ENCODE assay signal across 8 cellular contexts in the genomic region with DNA sequence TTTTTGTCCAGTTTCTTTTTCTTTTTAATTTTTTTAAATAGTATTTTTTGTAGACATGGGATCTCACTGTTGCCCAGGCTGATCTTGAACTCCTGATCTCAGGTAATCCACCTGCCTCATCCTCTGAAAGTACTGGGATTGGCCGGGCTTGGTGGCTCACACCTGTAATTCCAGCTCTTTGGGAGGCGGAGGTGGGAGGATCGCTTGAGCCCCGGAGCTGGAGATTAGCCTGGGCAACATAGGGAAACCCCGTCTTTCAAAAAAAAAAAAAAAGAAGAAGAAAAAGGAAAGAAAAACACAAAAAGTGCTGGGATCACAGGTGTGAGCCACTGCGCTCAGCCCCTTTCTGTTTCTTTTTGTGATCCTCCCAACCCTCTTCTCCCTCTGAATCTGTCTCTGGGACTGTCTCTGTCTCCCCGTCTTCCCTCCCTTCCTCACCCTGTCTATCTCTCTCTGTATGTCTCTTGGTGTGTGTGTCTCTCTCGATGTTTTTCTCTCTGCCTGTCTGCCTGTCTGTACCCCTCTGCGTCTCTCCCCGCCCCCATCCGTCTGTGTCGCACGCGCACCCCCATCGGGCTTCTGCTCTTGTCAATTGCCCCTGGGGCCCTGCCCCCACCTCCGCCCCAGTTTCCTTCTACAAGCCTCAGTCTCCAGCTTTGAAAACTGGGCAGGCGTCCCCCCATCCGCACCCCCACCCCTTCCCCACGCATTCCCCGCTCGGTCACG. TPM values are rescaled to one million over a fixed set of nuclear protein-coding genes. Genes with fewer than 3 reads are reported as not detected.
A peak's percentile ranks its signal among the peaks of the same experiment; 100 is the strongest.
DNase-seq lines count a peak whose midpoint lies in the region; ATAC-seq and TF ChIP-seq lines count a peak whose summit lies in the region.

No MANE protein-coding gene starts in this region.

- no peak for DNase-seq in Calu3
- DNase-seq in NOMO-1 (lab: John Stamatoyannopoulos, UW; ENCODE audit: unreplicated experiment in 2 of 2): peak; percentile 63 to 86
- DNase-seq in activated T-helper 1 cell treated with anti-CD3 and anti-CD28 coated beads, Interleukin-2, amount 50 U/mL, for 16 hours (ENCODE audit: low read depth in 1 of 2, low spot score in 1 of 2): peak; percentile 70 to 80
- DNase-seq in glutamatergic neuron: no peak
- no peak for DNase-seq in GF-D8 (lab: John Stamatoyannopoulos, UW)

- peaks cover 15% of the 10 kb centered on the region for H3K36me3 ChIP-seq in skeletal muscle satellite cell (ENCODE audit: insufficient read depth, low read length)

- H3K27me3 Mint-ChIP-seq in Calu3 (ENCODE audit: unreplicated experiment) (no peaks in the 10 kb centered on the region), glutamatergic neuron (ENCODE audit: unreplicated experiment) (peaks cover 8% of the 10 kb centered on the region)

- intact Hi-C loops in Calu3 (cut with micrococcal nuclease; ENCODE audit: unreplicated experiment): no loop called here

- H3K4me2 ChIP-seq in skeletal muscle satellite cell (ENCODE audit: low read length): peak overlapping the region; percentile 88

- no peaks in the 10 kb centered on the region for H3K9me3 ChIP-seq in skeletal muscle satellite cell (replicated peaks; ENCODE audit: low read length)

- H3K9ac ChIP-seq in skeletal muscle satellite cell (ENCODE audit: low read depth, low read length): peak overlapping the region; percentile 77

- no peaks in the 10 kb centered on the region for H3K27me3 ChIP-seq in skeletal muscle satellite cell (ENCODE audit: control insufficient read depth, insufficient read depth, low read length)

- H3K36me3 Mint-ChIP-seq in Calu3 (ENCODE audit: insufficient read depth, unreplicated experiment) (peaks cover 100% of the 10 kb centered on the region), glutamatergic neuron (ENCODE audit: unreplicated experiment) (no peaks in the 10 kb centered on the region)

- H3K9me3 Mint-ChIP-seq in Calu3 (ENCODE audit: low read depth, unreplicated experiment) (no peaks in the 10 kb centered on the region), glutamatergic neuron (ENCODE audit: unreplicated experiment) (peaks cover 18% of the 10 kb centered on the region)

- peak overlapping the region; percentile 80 for H3K4me3 ChIP-seq in skeletal muscle satellite cell (ENCODE audit: low read length)

- H3K27ac Mint-ChIP-seq in Calu3 (ENCODE audit: unreplicated experiment) (peak overlapping the region; percentile 94), glutamatergic neuron (ENCODE audit: unreplicated experiment) (peak overlapping the region; percentile 60)

- H3K4me1 Mint-ChIP-seq in Calu3 (ENCODE audit: low read depth, unreplicated experiment) (peaks cover 64% of the 10 kb centered on the region), glutamatergic neuron (ENCODE audit: low read depth, unreplicated experiment) (peaks cover 27% of the 10 kb centered on the region)

- ATAC-seq in HG02870 (IDR thresholded peaks at IDR 0.05; ENCODE audit: unreplicated experiment): no peak
- no peak for ATAC-seq in HG03097 (IDR thresholded peaks at IDR 0.05; ENCODE audit: low FRiP score, unreplicated experiment)

- CTCF ChIA-PET in Calu3 (lab: Charles Lee): interaction anchor here (2.4 kb wide), 1 partner anchor 8 kb away, joined by 11 read pairs; no protein-coding TSS in a partner anchor

- H3K4me1 ChIP-seq in skeletal muscle satellite cell (ENCODE audit: control insufficient read depth, insufficient read depth, low read length): peaks cover 49% of the 10 kb centered on the region

- TF ChIP-seq CTCF in Calu3 (IDR thresholded peaks at IDR 0.05; ENCODE audit: unreplicated experiment) (no peak), glutamatergic neuron (IDR thresholded peaks at IDR 0.05; ENCODE audit: partially characterized antibody, unreplicated experiment) (no peak)

- BruUV-seq in Calu3 (replicated peaks; lab: Mats Ljungman, UMichigan): no TSS peak

- H3K4me3 Mint-ChIP-seq in Calu3 (ENCODE audit: low read depth, unreplicated experiment): peak overlapping the region; percentile 77
- peak overlapping the region; percentile 91 for H3K4me3 Mint-ChIP-seq in glutamatergic neuron (ENCODE audit: unreplicated experiment)

RNA-seq across cellular contexts. Expression of a gene that starts 0.6 kb away (rescaled TPM):
- total RNA-seq in Calu3 (2022): 70.8 and 107 TPM in 2 replicates
- total RNA-seq in glutamatergic neuron (ENCODE audit: unreplicated experiment): 3.1 TPM
- total RNA-seq in skeletal muscle satellite cell (2012; rRNA removed): 8.6 and 10.5 TPM in 2 replicates

RNA-seq across cellular contexts. Expression of a gene that starts 6.4 kb away (rescaled TPM):
- total RNA-seq in Calu3 (2022) (64.1 and 65.3 TPM in 2 replicates), glutamatergic neuron (ENCODE audit: unreplicated experiment) (205 TPM)
- 11.1 and 12.4 TPM in 2 replicates for total RNA-seq in skeletal muscle satellite cell (2012; rRNA removed)

RNA-seq across cellular contexts. Expression of a gene that starts 14.9 kb away (rescaled TPM):
- 56.8 and 66.6 TPM in 2 replicates for total RNA-seq in Calu3 (2022)
- total RNA-seq in glutamatergic neuron (ENCODE audit: unreplicated experiment): 30.1 TPM
- total RNA-seq in skeletal muscle satellite cell (2012; rRNA removed): 15.5 and 17.5 TPM in 2 replicates

RNA-seq across cellular contexts. Expression of a gene that starts 15.2 kb away (rescaled TPM):
- total RNA-seq in Calu3 (2022) (64.3 and 72.7 TPM in 2 replicates), glutamatergic neuron (ENCODE audit: unreplicated experiment) (36.2 TPM)
- total RNA-seq in skeletal muscle satellite cell (2012; rRNA removed): 24.8 and 26.0 TPM in 2 replicates

RNA-seq across cellular contexts. Expression of a gene that starts 29.7 kb away (rescaled TPM):
- total RNA-seq in Calu3 (2022) (1,912 and 1,929 TPM in 2 replicates), glutamatergic neuron (ENCODE audit: unreplicated experiment) (912 TPM)
- 42.8 and 55.0 TPM in 2 replicates for total RNA-seq in skeletal muscle satellite cell (2012; rRNA removed)

Comparison
In these comparisons a context has a peak if more than half of its experiments do, and no peak if none do; other contexts are left out.
1. DNase-seq: peak in NOMO-1 (2 of 2) and activated T-helper 1 cell treated with anti-CD3 and anti-CD28 coated beads, Interleukin-2, amount 50 U/mL, for 16 hours (2 of 2); none in Calu3 (single experiment), glutamatergic neuron (single experiment) and GF-D8 (single experiment).
2. RNA of a gene that starts 0.6 kb away (total RNA-seq): 70.8 to 107 TPM in Calu3; 3.1 TPM in glutamatergic neuron (single experiment); every median in the first group is over 10 times any median in the second.